Comparison of ENCODE assay signal across 8 cellular contexts in the genomic region with DNA sequence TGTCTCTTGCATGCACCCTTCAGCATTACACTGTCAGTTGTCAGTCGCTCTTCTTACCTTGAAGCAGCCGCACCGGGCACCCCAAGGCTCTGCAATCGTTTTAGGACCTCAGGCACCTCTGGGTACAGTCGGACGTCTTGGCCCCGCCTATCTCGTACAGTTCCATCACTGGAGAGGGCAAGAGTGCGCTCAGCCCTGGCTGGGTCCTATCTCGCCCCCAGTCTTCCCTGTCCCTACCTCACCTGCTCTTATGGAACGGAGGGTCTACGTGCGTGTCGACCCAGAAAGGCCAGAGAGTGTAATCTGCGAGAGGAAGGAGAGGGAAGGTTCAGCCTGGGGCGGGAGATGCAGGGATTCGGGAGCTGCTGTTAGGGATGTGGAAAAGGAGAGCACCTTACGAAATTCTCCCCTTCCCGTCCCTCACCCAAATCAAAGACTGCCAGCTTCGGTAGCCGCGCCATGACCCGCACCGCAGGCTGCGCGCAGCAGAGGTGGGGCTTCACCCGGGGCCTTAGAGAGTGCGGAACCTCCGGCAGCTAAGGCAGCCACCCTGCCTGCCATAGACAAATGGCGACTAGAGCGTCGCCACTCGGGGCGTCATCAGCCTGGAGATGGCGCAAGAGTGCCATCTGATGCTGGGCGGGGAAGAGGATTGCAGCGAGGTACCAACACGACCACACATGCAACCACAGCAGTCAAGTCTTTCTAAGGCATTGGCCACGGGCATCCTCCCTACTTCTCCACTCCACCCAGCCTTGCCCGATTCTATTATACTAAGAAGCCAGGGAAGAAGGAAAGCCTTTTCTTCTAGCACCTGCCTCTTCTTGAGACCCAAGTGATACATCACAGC. TPM values are rescaled to one million over a fixed set of nuclear protein-coding genes. Genes with fewer than 3 reads are reported as not detected.
DNase-seq lines count a peak whose midpoint lies in the region; ATAC-seq and TF ChIP-seq lines count a peak whose summit lies in the region.

A gene (minus strand): TSS at position 572 of the 850 bp plus-strand sequence. CDS start 111 bp downstream, at position 461.

- H3K36me3 ChIP-seq in HUES64 (ENCODE audit: insufficient read depth, low read length) (peaks cover 27% of the 10 kb centered on the region), OCI-LY3 (replicated peaks; ENCODE audit: low read depth, low read length) (peaks cover under 1% of the 10 kb centered on the region), mucosa of stomach (ENCODE audit: control insufficient read depth, insufficient read depth, low read length) (peaks cover 6% of the 10 kb centered on the region)

- H3K4me2 ChIP-seq in OCI-LY3 (ENCODE audit: low read length): peak within 1 kb of the TSS; percentile 71

- no peaks in the 10 kb centered on the region for H3K27me3 ChIP-seq in HUES64 (ENCODE audit: insufficient read depth, low read length)
- H3K27me3 ChIP-seq in OCI-LY3 (ENCODE audit: low read depth, low read length): no peaks in the 10 kb centered on the region
- no peaks in the 10 kb centered on the region for H3K27me3 ChIP-seq in mucosa of stomach (ENCODE audit: control insufficient read depth, insufficient read depth, low read length)

- 2% methylated on average over 39 of the region's 40 CpGs for WGBS in HUES64

- DNase-seq in DMS 273 treated with DMSO at 0.1 percent for 48 hours (lab: John Stamatoyannopoulos, UW): peak; percentile 68
- peak; percentile 75 for DNase-seq in activated T-cell treated with anti-CD3 and anti-CD28 coated beads for 1 hour (ENCODE audit: low read depth)
- DNase-seq in epithelial cell of prostate (ENCODE audit: low read depth, low spot score): peak; percentile 44
- DNase-seq in stimulated activated CD8-positive, alpha-beta memory T cell treated with anti-CD3 and anti-CD28 coated beads, Interleukin-7, amount 100 ng/mL, for 1 hour (ENCODE audit: low read depth in 2 of 2): peak; percentile 67 to 69

- H3K27ac ChIP-seq in HUES64 (ENCODE audit: low read depth, low read length) (peak within 1 kb of the TSS; percentile 79), OCI-LY3 (ENCODE audit: low read length) (peak within 1 kb of the TSS; percentile 74), epithelial cell of prostate (peak within 1 kb of the TSS; percentile 75)

- peaks cover 22% of the 10 kb centered on the region for H3K79me2 ChIP-seq in OCI-LY3 (ENCODE audit: low read length)

- H3K9me3 ChIP-seq in HUES64 (ENCODE audit: insufficient read depth, low read depth, low read length) (no peaks in the 10 kb centered on the region), OCI-LY3 (ENCODE audit: insufficient read depth, low read length) (no peaks in the 10 kb centered on the region), mucosa of stomach (ENCODE audit: control insufficient read depth, low read length) (no peaks in the 10 kb centered on the region)

- peak within 1 kb of the TSS; percentile 89 for H3K9ac ChIP-seq in HUES64 (ENCODE audit: low read depth, low read length)
- peak within 1 kb of the TSS; percentile 94 for H3K9ac ChIP-seq in OCI-LY3 (ENCODE audit: low read length)
- peak within 1 kb of the TSS; percentile 81 for H3K9ac ChIP-seq in mucosa of stomach (ENCODE audit: low read length)

- H3K4me1 ChIP-seq in HUES64 (ENCODE audit: insufficient read depth, low read length) (peaks cover 5% of the 10 kb centered on the region; the same call in 1 of the 2 replicates), OCI-LY3 (ENCODE audit: low read length) (peaks cover 20% of the 10 kb centered on the region), mucosa of stomach (ENCODE audit: control insufficient read depth, insufficient read depth, low read length) (peaks cover 10% of the 10 kb centered on the region)

- ATAC-seq in GM21447 (IDR thresholded peaks at IDR 0.05; ENCODE audit: unreplicated experiment): peak; percentile 63

- peak within 1 kb of the TSS; percentile 80; the same call in 1 of the 2 replicates for H2AFZ ChIP-seq in OCI-LY3 (ENCODE audit: low read depth, low read length)

- peak; percentile 79 for TF ChIP-seq CTCF in OCI-LY3 (IDR thresholded peaks at IDR 0.05; ENCODE audit: low read depth, low read length)

- H4K20me1 ChIP-seq in OCI-LY3 (ENCODE audit: insufficient read depth, low read length): no peaks in the 10 kb centered on the region

- peak within 1 kb of the TSS; percentile 93 for H3K4me3 ChIP-seq in HUES64 (ENCODE audit: low read length)
- peak within 1 kb of the TSS; percentile 98 for H3K4me3 ChIP-seq in OCI-LY3 (ENCODE audit: low read length)
- peak within 1 kb of the TSS; percentile 81 for H3K4me3 ChIP-seq in mucosa of stomach (ENCODE audit: low read length)

RNA-seq across cellular contexts. Expression of the gene that starts here (rescaled TPM):
- 22.4 TPM for polyA plus RNA-seq in HUES64 (2013, experiment 1 of 2)
- polyA plus RNA-seq in HUES64 (2013, experiment 2 of 2): 20.3 TPM

Comparison
In these comparisons a context has a peak if more than half of its experiments do, and no peak if none do; other contexts are left out.
1. Peak in every context shown above with its lines: DNase-seq, ATAC-seq, H3K4me3 ChIP-seq and H3K27ac ChIP-seq.